In genomic region chr9:111661150-111661801, GRCh38 we compare ENCODE assay signal across 8 cellular contexts. TPM values are rescaled to one million over a fixed set of nuclear protein-coding genes. Genes with fewer than 3 reads are reported as not detected.
DNase-seq lines count a peak whose midpoint lies in the region; ATAC-seq, FAIRE-seq and TF ChIP-seq lines count a peak whose summit lies in the region.

Gene GNG10 (plus strand): TSS chr9:111661605. CDS start chr9:111661635, 30 bp downstream.

- intact Hi-C loops in Right ventricle myocardium inferior (cut with DNase I), result no loop called here
- intact Hi-C loops in pancreas (cut with DNase I), result no loop called here

- no peak for TF ChIP-seq CTCF in SK-N-SH (IDR thresholded peaks at IDR 0.05)
- TF ChIP-seq CTCF in pancreas (IDR thresholded peaks at IDR 0.05), result no peak

- no peaks in the 10 kb centered on the region for H3K27me3 Mint-ChIP-seq in activated naive CD8-positive, alpha-beta T cell

- peak within 1 kb of the TSS; percentile 44 for H3K9ac ChIP-seq in HUES48 (ENCODE audit: low read depth, low read length)
- H3K9ac ChIP-seq in SK-N-SH, result peak within 1 kb of the TSS; percentile 57

- H2AFZ ChIP-seq in SK-N-SH (ENCODE audit: low read depth), result peak within 1 kb of the TSS; percentile 98

- H3K36me3 ChIP-seq in HUES48 (ENCODE audit: control insufficient read depth, insufficient read depth, low read length) (peaks cover 6% of the 10 kb centered on the region), SK-N-SH (replicated peaks in 1 of 2; ENCODE audit: control insufficient read depth in 1 of 2, insufficient read depth in 2 of 2, low read length in 1 of 2) (peaks cover 0 to 8% of the 10 kb centered on the region in 2 experiments), pancreas (no peaks in the 10 kb centered on the region), thymus (ENCODE audit: control insufficient read depth, insufficient read depth) (peaks cover 3% of the 10 kb centered on the region)

- H3K36me3 Mint-ChIP-seq in activated naive CD8-positive, alpha-beta T cell, result peaks cover 2% of the 10 kb centered on the region

- no peak for FAIRE-seq in pancreas (lab: Jason Lieb, UNC)

- peaks cover 13% of the 10 kb centered on the region for H3K4me1 ChIP-seq in HUES48 (ENCODE audit: control insufficient read depth, insufficient read depth, low read length)
- H3K4me1 ChIP-seq in SK-N-SH (ENCODE audit: control insufficient read depth in 1 of 2, insufficient read depth in 2 of 2, low read depth in 1 of 2, low read length in 1 of 2), result peaks cover 0 to 12% of the 10 kb centered on the region in 2 experiments; a peak in 2 of 4 replicates
- H3K4me1 ChIP-seq in pancreas, result no peaks in the 10 kb centered on the region
- peaks cover 21% of the 10 kb centered on the region for H3K4me1 ChIP-seq in thymus (ENCODE audit: control insufficient read depth, insufficient read depth, low read length)

- no peaks in the 10 kb centered on the region for H3K9me2 ChIP-seq in SK-N-SH

- CTCF ChIA-PET in SK-N-SH (lab: Yijun Ruan, JAX), result interaction anchor here (1.5 kb wide), 1 partner anchor 11 kb away, joined by 4 read pairs; no protein-coding TSS in a partner anchor

- no peaks in the 10 kb centered on the region for H3K9me3 Mint-ChIP-seq in activated naive CD8-positive, alpha-beta T cell (ENCODE audit: low read depth)

- H3K9me3 ChIP-seq in HUES48 (ENCODE audit: control insufficient read depth, insufficient read depth, low read length) (no peaks in the 10 kb centered on the region), SK-N-SH (no peaks in the 10 kb centered on the region), pancreas (no peaks in the 10 kb centered on the region), thymus (ENCODE audit: control insufficient read depth) (no peaks in the 10 kb centered on the region)

- H3K4me3 ChIP-seq in HUES48 (ENCODE audit: low read depth, low read length), result peak within 1 kb of the TSS; percentile 83
- peak within 1 kb of the TSS; percentile 80 to 89 for H3K4me3 ChIP-seq in SK-N-SH (ENCODE audit: low read depth in 2 of 2, low read length in 1 of 2)
- peak within 1 kb of the TSS; percentile 59 to 72 (median 70) for H3K4me3 ChIP-seq in pancreas
- peak within 1 kb of the TSS; percentile 76 for H3K4me3 ChIP-seq in thymus (ENCODE audit: low read length)

- POLR2A ChIA-PET in SK-N-SH (lab: Yijun Ruan, JAX), result interaction anchor here (0.7 to 1.6 kb wide), 5 partner anchors 9 to 388 kb away, joined by 3 to 10 read pairs (median 4); partner anchors contain the start of genes DNAJC25 and ZNF483

- WGBS in SK-N-SH (ENCODE audit: low lambda C conversion rate), result 0% methylated on average over 15 of the region's 61 CpGs
- WGBS in pancreas, 2 donors, result 0 to 1% methylated on average over 33 to 61 of the region's 61 CpGs
- WGBS in thymus, result under 1% methylated on average over 61 of the region's 61 CpGs

- H3K27ac ChIP-seq in HUES48 (ENCODE audit: low read depth, low read length) (peak within 1 kb of the TSS; percentile 27), SK-N-SH (ENCODE audit: low read depth in 2 of 2, low read length in 1 of 2) (peak within 1 kb of the TSS; percentile 23 to 68; a peak in 2 of 4 replicates), pancreas (peak within 1 kb of the TSS in 3 of 4 donors; percentile 36 to 71 (median 69)), thymus (ENCODE audit: low read depth) (peak within 1 kb of the TSS; percentile 69)

- H3K4me3 Mint-ChIP-seq in activated naive CD8-positive, alpha-beta T cell, result peak within 1 kb of the TSS; percentile 95

- H3K27me3 ChIP-seq in HUES48 (ENCODE audit: control insufficient read depth, insufficient read depth, low read length) (no peaks in the 10 kb centered on the region), SK-N-SH (ENCODE audit: insufficient read depth) (no peaks in the 10 kb centered on the region), pancreas (no peaks in the 10 kb centered on the region), thymus (ENCODE audit: control insufficient read depth, insufficient read depth) (no peaks in the 10 kb centered on the region)

- peaks cover 42% of the 10 kb centered on the region for H3K79me2 ChIP-seq in SK-N-SH (ENCODE audit: insufficient read depth)

- ATAC-seq in GM21390 (IDR thresholded peaks at IDR 0.05; ENCODE audit: unreplicated experiment) (peak; percentile 88), Right ventricle myocardium inferior (peak; percentile 95), pancreas (peak; percentile 93 to 97 (median 94))

- peaks cover 15% of the 10 kb centered on the region; the same call in 1 of the 2 replicates for H4K20me1 ChIP-seq in SK-N-SH (ENCODE audit: insufficient read depth)

- peaks cover 9% of the 10 kb centered on the region for H3F3A ChIP-seq in SK-N-SH (replicated peaks; ENCODE audit: insufficient read depth)

- no peak for TF ChIP-seq RAD21 in SK-N-SH (IDR thresholded peaks at IDR 0.05; ENCODE audit: low read length)

- H3K4me2 ChIP-seq in SK-N-SH, result peak within 1 kb of the TSS; percentile 86

- TF ChIP-seq EP300 in SK-N-SH (IDR thresholded peaks at IDR 0.05; ENCODE audit: borderline replicate concordance in 1 of 2, low read depth in 1 of 2, low read length in 1 of 2), result no peak

- H3K27ac Mint-ChIP-seq in activated naive CD8-positive, alpha-beta T cell, result peak within 1 kb of the TSS; percentile 90

- H3K4me1 Mint-ChIP-seq in activated naive CD8-positive, alpha-beta T cell (ENCODE audit: low read depth), result peaks cover 30% of the 10 kb centered on the region

- DNase-seq in DMS79 treated with DMSO at 0.1 percent for 48 hours (lab: John Stamatoyannopoulos, UW) (peak; percentile 19), SK-N-SH (peak; percentile 97), Right ventricle myocardium inferior (ENCODE audit: missing footprints) (peak; percentile 90), pancreas (peak; percentile 46 to 89 (median 60))

TF ChIP-seq in SK-N-SH, 30 proteins besides CTCF, POLR2A, EP300 and RAD21 (continues in another document):
- TF ChIP-seq POLR2AphosphoS5 (IDR thresholded peaks at IDR 0.05; ENCODE audit: low read depth, low read length) (peak; percentile 55; the same call in 1 of the 2 replicates), YY1 (IDR thresholded peaks at IDR 0.05; ENCODE audit: low read depth) (peak; percentile 57; the same call in 1 of the 2 replicates), USF1 (IDR thresholded peaks at IDR 0.05; ENCODE audit: borderline replicate concordance, low read depth) (no peak), RFX5 (IDR thresholded peaks at IDR 0.05; ENCODE audit: low read length) (no peak), MXI1 (IDR thresholded peaks at IDR 0.05; ENCODE audit: low read depth, low read length) (0 out of 2 replicates have a peak, but pooled peaks have one; percentile 22), JUND (IDR thresholded peaks at IDR 0.05) (no peak), IRF3 (IDR thresholded peaks at IDR 0.05; ENCODE audit: low read depth, low read length) (no peak), TAF1 (IDR thresholded peaks at IDR 0.05; ENCODE audit: borderline replicate concordance, low read depth, low read length) (0 out of 2 replicates have a peak, but pooled peaks have one; percentile 19)
- TF ChIP-seq, protein P1, sequence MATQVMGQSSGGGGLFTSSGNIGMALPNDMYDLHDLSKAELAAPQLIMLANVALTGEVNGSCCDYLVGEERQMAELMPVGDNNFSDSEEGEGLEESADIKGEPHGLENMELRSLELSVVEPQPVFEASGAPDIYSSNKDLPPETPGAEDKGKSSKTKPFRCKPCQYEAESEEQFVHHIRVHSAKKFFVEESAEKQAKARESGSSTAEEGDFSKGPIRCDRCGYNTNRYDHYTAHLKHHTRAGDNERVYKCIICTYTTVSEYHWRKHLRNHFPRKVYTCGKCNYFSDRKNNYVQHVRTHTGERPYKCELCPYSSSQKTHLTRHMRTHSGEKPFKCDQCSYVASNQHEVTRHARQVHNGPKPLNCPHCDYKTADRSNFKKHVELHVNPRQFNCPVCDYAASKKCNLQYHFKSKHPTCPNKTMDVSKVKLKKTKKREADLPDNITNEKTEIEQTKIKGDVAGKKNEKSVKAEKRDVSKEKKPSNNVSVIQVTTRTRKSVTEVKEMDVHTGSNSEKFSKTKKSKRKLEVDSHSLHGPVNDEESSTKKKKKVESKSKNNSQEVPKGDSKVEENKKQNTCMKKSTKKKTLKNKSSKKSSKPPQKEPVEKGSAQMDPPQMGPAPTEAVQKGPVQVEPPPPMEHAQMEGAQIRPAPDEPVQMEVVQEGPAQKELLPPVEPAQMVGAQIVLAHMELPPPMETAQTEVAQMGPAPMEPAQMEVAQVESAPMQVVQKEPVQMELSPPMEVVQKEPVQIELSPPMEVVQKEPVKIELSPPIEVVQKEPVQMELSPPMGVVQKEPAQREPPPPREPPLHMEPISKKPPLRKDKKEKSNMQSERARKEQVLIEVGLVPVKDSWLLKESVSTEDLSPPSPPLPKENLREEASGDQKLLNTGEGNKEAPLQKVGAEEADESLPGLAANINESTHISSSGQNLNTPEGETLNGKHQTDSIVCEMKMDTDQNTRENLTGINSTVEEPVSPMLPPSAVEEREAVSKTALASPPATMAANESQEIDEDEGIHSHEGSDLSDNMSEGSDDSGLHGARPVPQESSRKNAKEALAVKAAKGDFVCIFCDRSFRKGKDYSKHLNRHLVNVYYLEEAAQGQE (IDR thresholded peaks at IDR 0.05; ENCODE audit: low read depth, low read length), result no peak
- TF ChIP-seq, protein P2, sequence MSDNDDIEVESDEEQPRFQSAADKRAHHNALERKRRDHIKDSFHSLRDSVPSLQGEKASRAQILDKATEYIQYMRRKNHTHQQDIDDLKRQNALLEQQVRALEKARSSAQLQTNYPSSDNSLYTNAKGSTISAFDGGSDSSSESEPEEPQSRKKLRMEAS (IDR thresholded peaks at IDR 0.05; ENCODE audit: low read depth), result no peak

RNA-seq across cellular contexts. Expression of gene GNG10, which starts in this region (rescaled TPM):
- polyA plus RNA-seq in SK-N-SH (2012; rRNA removed) (57.7 and 69.3 TPM in 2 replicates), pancreas (10 to 100 TPM; 19.6 to 34.9 TPM), thymus (68.0 TPM)
- 88.8 and 113 TPM in 2 replicates for polyA plus RNA-seq in SK-N-SH (2012; cell fraction: cytosol; rRNA removed)
- 14.8 and 14.9 TPM in 2 replicates for polyA plus RNA-seq in SK-N-SH (2012; cell fraction: nucleus; rRNA removed)
- total RNA-seq in Right ventricle myocardium inferior (28.8 TPM), pancreas (10 to 100 TPM in 2 of 6 donors, 1 to 10 TPM in 4; 4.5 to 16.8 (median 8.3) TPM)

Comparison
In these comparisons a context has a peak if more than half of its experiments do, and no peak if none do; other contexts are left out.
1. Peak in every context shown above with its lines: DNase-seq, ATAC-seq, H3K4me3 ChIP-seq and H3K27ac ChIP-seq.
2. DNase-seq: peak in every context shown above with its lines; median percentile 97 in SK-N-SH; 90 in Right ventricle myocardium inferior; 60 in pancreas; 19 in DMS79 treated with DMSO at 0.1 percent for 48 hours.